8 cellular contexts compared by ENCODE assay signal in the genomic region with DNA sequence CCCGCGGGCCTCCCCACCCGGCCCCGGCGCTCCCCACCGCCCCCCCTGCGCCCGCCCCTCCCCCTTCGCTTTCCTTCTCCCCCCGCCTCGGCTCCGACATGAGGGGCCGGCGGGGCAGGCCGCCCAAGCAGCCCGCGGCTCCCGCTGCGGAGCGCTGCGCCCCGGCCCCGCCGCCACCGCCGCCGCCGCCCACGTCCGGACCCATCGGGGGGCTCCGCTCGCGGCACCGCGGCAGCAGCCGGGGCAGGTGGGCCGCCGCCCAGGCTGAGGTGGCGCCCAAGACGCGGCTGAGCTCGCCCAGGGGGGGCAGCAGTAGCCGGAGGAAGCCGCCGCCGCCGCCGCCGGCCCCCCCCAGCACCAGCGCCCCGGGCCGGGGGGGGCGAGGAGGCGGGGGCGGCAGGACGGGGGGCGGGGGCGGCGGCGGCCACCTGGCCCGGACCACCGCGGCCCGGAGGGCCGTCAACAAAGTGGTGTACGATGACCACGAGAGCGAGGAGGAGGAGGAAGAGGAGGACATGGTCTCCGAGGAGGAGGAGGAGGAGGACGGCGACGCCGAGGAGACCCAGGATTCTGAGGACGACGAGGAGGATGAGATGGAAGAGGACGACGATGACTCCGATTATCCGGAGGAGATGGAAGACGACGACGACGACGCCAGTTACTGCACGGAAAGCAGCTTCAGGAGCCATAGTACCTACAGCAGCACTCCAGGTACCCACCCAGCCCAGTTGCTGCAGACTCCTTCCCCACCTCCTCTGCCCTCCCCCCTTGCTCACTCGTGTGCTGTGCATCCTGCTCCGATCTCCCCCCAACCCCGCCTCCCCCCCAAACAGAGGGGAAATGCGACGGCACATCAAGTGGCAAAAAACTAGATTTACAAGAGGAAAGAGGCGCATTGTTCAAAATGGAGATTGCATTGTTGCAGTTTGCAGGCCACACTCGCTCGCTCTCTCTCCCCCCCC. TPM values are rescaled to one million over a fixed set of nuclear protein-coding genes. Genes with fewer than 3 reads are reported as not detected.
DNase-seq lines count a peak whose midpoint lies in the region; ATAC-seq, FAIRE-seq and TF ChIP-seq lines count a peak whose summit lies in the region.
"Not testable (repeated sequence)": the region's sequence is repeated elsewhere in the genome, so short reads cannot be mapped to it uniquely, and the experiment has no call there.

No MANE protein-coding gene starts in this region.

- H3K27me3 Mint-ChIP-seq in activated CD4-positive, alpha-beta T cell treated with anti-CD3 and anti-CD28 coated beads, Interleukin-2, amount 10 ng/mL, durations not matched to agents 24 days and 14 days: peaks cover 12% of the 10 kb centered on the region

- ATAC-seq in A549: peak; percentile 29 to 57
- ATAC-seq in GM18909 (IDR thresholded peaks at IDR 0.05; ENCODE audit: poor library complexity, unreplicated experiment): peak; percentile 39
- ATAC-seq in HG03066 (IDR thresholded peaks at IDR 0.05; ENCODE audit: low read depth, unreplicated experiment): peak; percentile 39

- H3K9me3 ChIP-seq in A549; small intestine (ENCODE audit: control insufficient read depth, low read depth): not testable (repeated sequence)

- DNase-seq in A549 (ENCODE audit: low read depth in 1 of 2, low spot score in 1 of 2) (peak; percentile 28 to 58), NCI-H524 (lab: John Stamatoyannopoulos, UW) (peak; percentile 52 to 55), cerebellar cortex (ENCODE audit: low spot score) (peak; percentile 54), islet precursor cell (peak; percentile 80), small intestine (peak; percentile 36)
- peak; percentile 86 for DNase-seq in activated CD4-positive, alpha-beta T cell treated with anti-CD3 and anti-CD28 coated beads, Interleukin-2, amount 10 ng/mL, durations not matched to agents 24 days and 14 days

- FAIRE-seq in A549 (lab: Jason Lieb, UNC); small intestine (lab: Jason Lieb, UNC): not testable (repeated sequence)

- H3K27ac Mint-ChIP-seq in activated CD4-positive, alpha-beta T cell treated with anti-CD3 and anti-CD28 coated beads, Interleukin-2, amount 10 ng/mL, durations not matched to agents 24 days and 14 days: peak overlapping the region; percentile 96

- peaks cover 18% of the 10 kb centered on the region for H3K36me3 Mint-ChIP-seq in activated CD4-positive, alpha-beta T cell treated with anti-CD3 and anti-CD28 coated beads, Interleukin-2, amount 10 ng/mL, durations not matched to agents 24 days and 14 days (ENCODE audit: low read depth)

- H3K4me3 ChIP-seq in A549: peak overlapping the region; percentile 82
- peak overlapping the region; percentile 74 to 79 for H3K4me3 ChIP-seq in small intestine (ENCODE audit: low read depth in 1 of 2, low read length in 2 of 2)

- peak; percentile 30; the same call in 1 of the 2 replicates for TF ChIP-seq POLR2A in A549 (IDR thresholded peaks at IDR 0.05; ENCODE audit: low read length)

- not testable (repeated sequence) for TF ChIP-seq EP300 in A549 (IDR thresholded peaks at IDR 0.05)

- not testable (repeated sequence) for TF ChIP-seq RAD21 in A549 (conservative IDR thresholded peaks at IDR 0.05 in 1 of 2, IDR thresholded peaks at IDR 0.05 in 1 of 2)

- CTCF ChIA-PET in A549 (lab: Yijun Ruan, JAX): interaction anchor here (0.6 to 9.8 kb wide), 21 partner anchors 9 to 144 kb away, joined by 3 to 92 read pairs (median 4); partner anchors contain the start of gene NOL11

- TF ChIP-seq CTCF in A549 (IDR thresholded peaks at IDR 0.05): not testable (repeated sequence)

- intact Hi-C loops in activated CD4-positive, alpha-beta T cell treated with anti-CD3 and anti-CD28 coated beads, Interleukin-2, amount 10 ng/mL, durations not matched to agents 24 days and 14 days (cut with micrococcal nuclease): loop anchor here (1.0 to 10.0 kb wide), 6 partner anchors 36 to 639 kb away; partner anchors contain the start of genes C17orf58, NOL11 and PSMD12

- H3K9me3 Mint-ChIP-seq in activated CD4-positive, alpha-beta T cell treated with anti-CD3 and anti-CD28 coated beads, Interleukin-2, amount 10 ng/mL, durations not matched to agents 24 days and 14 days: not testable (repeated sequence)

- H3K27ac ChIP-seq in A549: peak overlapping the region; percentile 92 to 96
- H3K27ac ChIP-seq in small intestine (ENCODE audit: low read depth in 1 of 2, low read length in 1 of 2): peak overlapping the region; percentile 50 to 86

- peaks cover 32% of the 10 kb centered on the region; the same call in 2 of the 3 replicates for H3K4me1 ChIP-seq in A549
- peaks cover 4 to 10% of the 10 kb centered on the region in 2 donors for H3K4me1 ChIP-seq in small intestine (ENCODE audit: control insufficient read depth in 2 of 2, insufficient read depth in 1 of 2, low read depth in 1 of 2, low read length in 1 of 2)

- not testable (repeated sequence) for H3K27me3 ChIP-seq in small intestine (ENCODE audit: control insufficient read depth in 2 of 2, insufficient read depth in 2 of 2, low read length in 2 of 2)

- peak overlapping the region; percentile 83 for H3K4me2 ChIP-seq in A549

- H3K4me1 Mint-ChIP-seq in activated CD4-positive, alpha-beta T cell treated with anti-CD3 and anti-CD28 coated beads, Interleukin-2, amount 10 ng/mL, durations not matched to agents 24 days and 14 days: peaks cover 37% of the 10 kb centered on the region

- peak overlapping the region; percentile 95 for H3K4me3 Mint-ChIP-seq in activated CD4-positive, alpha-beta T cell treated with anti-CD3 and anti-CD28 coated beads, Interleukin-2, amount 10 ng/mL, durations not matched to agents 24 days and 14 days

- not testable (repeated sequence) for H3K36me3 ChIP-seq in small intestine (ENCODE audit: control insufficient read depth in 2 of 2, insufficient read depth in 2 of 2, low read length in 2 of 2)

- POLR2A ChIA-PET in A549 (lab: Yijun Ruan, JAX): interaction anchor here (0.7 to 1.5 kb wide), 4 partner anchors 26 to 488 kb away, joined by 3 to 9 read pairs (median 4); partner anchors contain the start of gene NOL11

- 1% methylated on average over 27 of the region's 94 CpGs for WGBS in A549 (ENCODE audit: missing lambda C conversion rate)
- WGBS in small intestine, 3 donors: 0 to 1% (median 0%) methylated on average over 29 to 94 of the region's 94 CpGs

TF ChIP-seq in A549, 52 proteins besides CTCF, POLR2A, EP300 and RAD21:
- TF ChIP-seq PHF8 (IDR thresholded peaks at IDR 0.05; ENCODE audit: borderline replicate concordance, low read depth): 0 out of 2 replicates have a peak, but pooled peaks have one; percentile 18
- TF ChIP-seq BCL3 (IDR thresholded peaks at IDR 0.05): peak; percentile 61; the same call in 1 of the 3 replicates
- TF ChIP-seq JUN (IDR thresholded peaks at IDR 0.05): peak; percentile 25 to 97; a peak in 4 of 5 replicates

RNA-seq across cellular contexts. Expression of gene BPTF, which starts 0.6 kb away (rescaled TPM):
- 60.7 and 74.9 TPM in 2 replicates for polyA plus RNA-seq in A549 (2011; rRNA removed)
- polyA plus RNA-seq in A549 (2012; cell fraction: cytosol; rRNA removed): 38.8 and 45.8 TPM in 2 replicates
- polyA plus RNA-seq in A549 (2012; cell fraction: nucleus; rRNA removed): 70.9 and 75.0 TPM in 2 replicates
- polyA plus RNA-seq in A549 (2017; fragmentation: RNase III; extraction: RNeasy Plus Mini Kit Qiagen cat#74134 plus additional on column Dnase treatment): 26.3 to 30.0 TPM (median 29.8 TPM) in 3 replicates
- polyA minus RNA-seq in A549 (2011; rRNA and poly(A)+ RNA removed): 95.2 and 107 TPM in 2 replicates
- 74.5 and 77.1 TPM in 2 replicates for total RNA-seq in activated CD4-positive, alpha-beta T cell treated with anti-CD3 and anti-CD28 coated beads, Interleukin-2, amount 10 ng/mL, durations not matched to agents 24 days and 14 days
- 10 to 100 TPM; 11.6 to 19.5 (median 15.4) TPM for polyA plus RNA-seq in small intestine

Comparison
In these comparisons a context has a peak if more than half of its experiments do, and no peak if none do; other contexts are left out.
1. Peak in every context shown above with its lines: DNase-seq, ATAC-seq, H3K4me3 ChIP-seq and H3K27ac ChIP-seq.
2. DNase-seq: peak in every context shown above with its lines; median percentile 86 in activated CD4-positive, alpha-beta T cell treated with anti-CD3 and anti-CD28 coated beads, Interleukin-2, amount 10 ng/mL, durations not matched to agents 24 days and 14 days; 80 in islet precursor cell; 54 in cerebellar cortex; 54 in NCI-H524; 43 in A549; 36 in small intestine.